8 cellular contexts compared by ENCODE assay signal in genomic region chr7:30134523-30135270, GRCh38. TPM values are rescaled to one million over a fixed set of nuclear protein-coding genes. Genes with fewer than 3 reads are reported as not detected.
A peak's percentile ranks its signal among the peaks of the same experiment; 100 is the strongest.
DNase-seq lines count a peak whose midpoint lies in the region; ATAC-seq and TF ChIP-seq lines count a peak whose summit lies in the region.

Gene MTURN (plus strand): TSS chr7:30134986. CDS start chr7:30135137, 151 bp downstream.

- H3K27me3 Mint-ChIP-seq in central memory CD8-positive, alpha-beta T cell: no peaks in the 10 kb centered on the region

- H3K9me3 ChIP-seq in spleen: no peaks in the 10 kb centered on the region

- in situ Hi-C loops in ACHN (cut with HindIII; ENCODE audit: low pct_ligation_motif_present, low pct_unique_long_range_greater_than_20kb, low sequenced_read_pairs): no loop called here

- H3K4me1 Mint-ChIP-seq in central memory CD8-positive, alpha-beta T cell: peaks cover 5% of the 10 kb centered on the region

- peak within 1 kb of the TSS; percentile 90 for H3K27ac Mint-ChIP-seq in central memory CD8-positive, alpha-beta T cell (ENCODE audit: low read depth)

- DNase-seq in ACHN (peak; percentile 95), NCI-H2227 treated with DMSO at 0.1 percent for 48 hours (lab: John Stamatoyannopoulos, UW) (peak; percentile 85), islet precursor cell (peak; percentile 88), spleen (peak; percentile 94)
- peak; percentile 89 for DNase-seq in activated CD4-positive, CD25-positive, alpha-beta regulatory T cell treated with anti-CD3 and anti-CD28 coated beads, Interleukin-2, amount 50 U/mL, for 72 hours
- DNase-seq in central memory CD8-positive, alpha-beta T cell (ENCODE audit: low spot score in 2 of 2): peak; percentile 76 to 77

- peak in 1 of 3 donors; percentile 16 for TF ChIP-seq POLR2A in spleen (IDR thresholded peaks at IDR 0.05)

- intact Hi-C loops in spleen (cut with DNase I; ENCODE audit: low total_unique reads): no loop called here

- peak within 1 kb of the TSS; percentile 90 for H3K4me3 Mint-ChIP-seq in central memory CD8-positive, alpha-beta T cell

- H3K4me1 ChIP-seq in spleen: peaks cover 0 to 34% (median 18%) of the 10 kb centered on the region in 6 donors

- H3K36me3 Mint-ChIP-seq in central memory CD8-positive, alpha-beta T cell (ENCODE audit: insufficient read depth): peaks cover 13% of the 10 kb centered on the region

- H3K9me3 Mint-ChIP-seq in central memory CD8-positive, alpha-beta T cell: no peaks in the 10 kb centered on the region

- H3K27me3 ChIP-seq in spleen (replicated peaks in 1 of 7): no peaks in the 10 kb centered on the region

- TF ChIP-seq CTCF in spleen (IDR thresholded peaks at IDR 0.05 in 8 of 11, conservative IDR thresholded peaks at IDR 0.05 in 3 of 11): peak in 2 of 11 experiments; percentile 21 to 26

- H3K36me3 ChIP-seq in spleen: peaks cover 0 to under 1% (median 0%) of the 10 kb centered on the region in 6 donors

- ATAC-seq in GM18873 (IDR thresholded peaks at IDR 0.05; ENCODE audit: low FRiP score, unreplicated experiment) (peak; percentile 61), HG03139 (IDR thresholded peaks at IDR 0.05; ENCODE audit: unreplicated experiment) (peak; percentile 69)
- peak; percentile 82 for ATAC-seq in central memory CD8-positive, alpha-beta T cell (replicated peaks; ENCODE audit: extremely low read depth, poor library complexity, severe bottlenecking)

- peak within 1 kb of the TSS; percentile 75 to 93 (median 90) for H3K27ac ChIP-seq in spleen

- 0 to 2% (median 1%) methylated on average over 25 to 98 of the region's 98 CpGs for WGBS in spleen, 5 donors

- peak within 1 kb of the TSS; percentile 78 to 98 (median 86) for H3K4me3 ChIP-seq in spleen

RNA-seq across cellular contexts. Expression of gene MTURN, which starts in this region (rescaled TPM):
- total RNA-seq in spleen: 10 to 100 TPM; 11.8 to 36.6 (median 17.0) TPM
- polyA plus RNA-seq in spleen: 1 to 10 TPM; 6.3 to 7.4 (median 6.5) TPM

Comparison
In these comparisons a context has a peak if more than half of its experiments do, and no peak if none do; other contexts are left out.
1. Peak in every context shown above with its lines: DNase-seq, ATAC-seq, H3K4me3 ChIP-seq and H3K27ac ChIP-seq.